1 cellular context compared by ENCODE assay signal in genomic region chr2:241149675-241149924, GRCh38.
TF ChIP-seq lines count a peak whose summit lies in the region.

No MANE protein-coding gene starts in this region.

TF ChIP-seq in SK-N-SH treated with all-trans-retinoic acid at 6 μM for 48 hours, 23 proteins besides CTCF, POLR2A, EP300 and RAD21 (continued from another document):
- TF ChIP-seq TSHZ2 (CRISPR knock-in tag; IDR thresholded peaks at IDR 0.05) = no peak
TF ChIP-seq in SK-N-SH treated with all-trans-retinoic acid at 6 μM for 48 hours: peak in this region for 0.
